In the genomic region with DNA sequence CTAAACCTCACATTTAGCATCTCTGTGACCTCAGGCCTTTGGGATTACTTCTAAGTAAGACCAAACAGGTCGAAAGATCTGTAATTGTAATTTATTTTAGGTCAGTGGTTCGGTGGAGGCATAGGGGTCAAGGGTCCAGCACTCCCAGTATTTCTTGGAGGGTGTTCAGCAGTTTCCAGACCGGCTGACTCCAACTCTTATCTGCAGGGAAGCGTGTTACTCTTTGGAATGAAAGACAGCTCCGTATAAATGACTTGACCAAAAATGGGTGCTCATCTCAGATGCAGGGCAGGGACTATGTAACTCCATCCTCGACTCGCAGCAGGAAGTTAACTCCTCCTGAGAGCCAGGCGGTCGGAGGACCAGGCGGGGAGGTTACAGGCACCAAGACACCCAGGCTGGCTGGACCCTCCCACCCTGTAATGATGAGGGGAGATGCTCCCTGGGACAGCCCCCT, we compare ENCODE assay signal across 8 cellular contexts. TPM values are rescaled to one million over a fixed set of nuclear protein-coding genes. Genes with fewer than 3 reads are reported as not detected.
DNase-seq lines count a peak whose midpoint lies in the region; ATAC-seq, FAIRE-seq and TF ChIP-seq lines count a peak whose summit lies in the region.

No MANE protein-coding gene starts in this region.

- peak overlapping the region; percentile 34; the same call in 1 of the 2 replicates for H3K9ac ChIP-seq in ES-I3 (ENCODE audit: low read depth, low read length)
- peak overlapping the region; percentile 27; the same call in 1 of the 2 replicates for H3K9ac ChIP-seq in OCI-LY1 (ENCODE audit: low read length)

- H2AFZ ChIP-seq in OCI-LY1 (ENCODE audit: low read length), result peak overlapping the region; percentile 72; the same call in 1 of the 2 replicates

- 0 to 1% methylated on average over 10 of the region's 10 CpGs for WGBS in pancreas, 2 donors

- H3K9me2 ChIP-seq in OCI-LY1 (ENCODE audit: low read depth, low read length), result no peaks in the 10 kb centered on the region

- no peaks in the 10 kb centered on the region for H3K9me3 ChIP-seq in ES-I3 (ENCODE audit: control insufficient read depth, insufficient read depth, low read length)
- no peaks in the 10 kb centered on the region for H3K9me3 ChIP-seq in OCI-LY1 (ENCODE audit: low read length)
- H3K9me3 ChIP-seq in pancreas, result no peaks in the 10 kb centered on the region

- DNase-seq in epithelial cell of esophagus (ENCODE audit: low read depth) (no peak), pancreas (no peak), HuH-7.5 (ENCODE audit: low spot score) (no peak), cerebellar nuclear complex (lab: John Stamatoyannopoulos, UW) (no peak), erythroblast (lab: John Stamatoyannopoulos, UW) (no peak)

- H3K4me1 ChIP-seq in ES-I3 (ENCODE audit: insufficient read depth, low read length) (no peaks in the 10 kb centered on the region), OCI-LY1 (ENCODE audit: insufficient read depth, low read length, severe bottlenecking) (peaks cover 30% of the 10 kb centered on the region), pancreas (peaks cover 0 to 10% (median 9%) of the 10 kb centered on the region in 3 donors)

- TF ChIP-seq CTCF in OCI-LY1 (IDR thresholded peaks at IDR 0.05; ENCODE audit: low read length) (no peak), epithelial cell of esophagus (IDR thresholded peaks at IDR 0.05; ENCODE audit: insufficient read depth, low read depth, low read length, missing control alignments) (no peak), pancreas (IDR thresholded peaks at IDR 0.05) (no peak)

- H3K4me3 ChIP-seq in OCI-LY1 (ENCODE audit: low read depth, low read length, poor library complexity, severe bottlenecking), result peak overlapping the region; percentile 76
- H3K4me3 ChIP-seq in epithelial cell of esophagus (ENCODE audit: low read length), result peak overlapping the region; percentile 87
- H3K4me3 ChIP-seq in pancreas, result peak overlapping the region; percentile 62 to 80 (median 68)

- H3F3A ChIP-seq in OCI-LY1 (ENCODE audit: insufficient read depth, low read length), result peaks cover 6% of the 10 kb centered on the region; the same call in 1 of the 2 replicates

- H3K4me2 ChIP-seq in OCI-LY1 (ENCODE audit: low read length), result peak overlapping the region; percentile 98

- TF ChIP-seq POLR2A in erythroblast (IDR thresholded peaks at IDR 0.05; ENCODE audit: low read length), result no peak

- no peaks in the 10 kb centered on the region for H3K27me3 ChIP-seq in OCI-LY1 (ENCODE audit: insufficient read depth, low read length)
- H3K27me3 ChIP-seq in pancreas, result no peaks in the 10 kb centered on the region

- no peak for FAIRE-seq in pancreas (lab: Jason Lieb, UNC)

- no peaks in the 10 kb centered on the region for H4K20me1 ChIP-seq in OCI-LY1 (ENCODE audit: insufficient read depth, low read length)

- peaks cover 37% of the 10 kb centered on the region for H3K79me2 ChIP-seq in OCI-LY1 (ENCODE audit: insufficient read depth, low read length)

- no peaks in the 10 kb centered on the region for H3K36me3 ChIP-seq in ES-I3 (ENCODE audit: insufficient read depth, low read length)
- H3K36me3 ChIP-seq in OCI-LY1 (ENCODE audit: insufficient read depth, low read length), result no peaks in the 10 kb centered on the region
- H3K36me3 ChIP-seq in pancreas, result no peaks in the 10 kb centered on the region

- H3K27ac ChIP-seq in OCI-LY1 (ENCODE audit: low read depth, low read length, poor library complexity, severe bottlenecking) (no peak overlapping the region), pancreas (peak overlapping the region; percentile 41 to 80 (median 69))

- ATAC-seq in pancreas, result peak; percentile 27 to 57 (median 42)
- no peak for ATAC-seq in HG03196 (IDR thresholded peaks at IDR 0.05; ENCODE audit: unreplicated experiment)

- intact Hi-C loops in pancreas (cut with DNase I), result no loop called here

RNA-seq across cellular contexts. Expression of gene VPS13A, which starts 0.6 kb away (rescaled TPM):
- total RNA-seq in pancreas, result 10 to 100 TPM in 5 of 6 donors, 1 to 10 TPM in 1; 7.4 to 19.0 (median 15.6) TPM
- 10 to 100 TPM; 13.6 to 19.1 TPM for polyA plus RNA-seq in pancreas
